In genomic region chr4:88870428-88870827, GRCh38 we compare ENCODE assay signal across 1 cellular context.
TF ChIP-seq lines count a peak whose summit lies in the region.

No MANE protein-coding gene starts in this region.

TF ChIP-seq in HepG2, 621 proteins besides CTCF, POLR2A, EP300 and RAD21 (continued from another document):
- no peak for TF ChIP-seq NFIB (CRISPR knock-in tag; IDR thresholded peaks at IDR 0.05; ENCODE audit: borderline replicate concordance)
- TF ChIP-seq, protein P1, sequence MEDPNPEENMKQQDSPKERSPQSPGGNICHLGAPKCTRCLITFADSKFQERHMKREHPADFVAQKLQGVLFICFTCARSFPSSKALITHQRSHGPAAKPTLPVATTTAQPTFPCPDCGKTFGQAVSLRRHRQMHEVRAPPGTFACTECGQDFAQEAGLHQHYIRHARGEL (CRISPR knock-in tag; IDR thresholded peaks at IDR 0.05), result no peak
- peak; percentile 64; the same call in 1 of the 2 replicates for TF ChIP-seq ZNF292 (CRISPR knock-in tag; IDR thresholded peaks at IDR 0.05; ENCODE audit: borderline replicate concordance, low read depth)
- TF ChIP-seq THAP11 (CRISPR knock-in tag; IDR thresholded peaks at IDR 0.05), result no peak
- no peak for TF ChIP-seq NFIC (IDR thresholded peaks at IDR 0.05; ENCODE audit: low read length)
- TF ChIP-seq FOXJ3 (CRISPR knock-in tag; IDR thresholded peaks at IDR 0.05; ENCODE audit: borderline replicate concordance), result no peak
- TF ChIP-seq, protein P2, sequence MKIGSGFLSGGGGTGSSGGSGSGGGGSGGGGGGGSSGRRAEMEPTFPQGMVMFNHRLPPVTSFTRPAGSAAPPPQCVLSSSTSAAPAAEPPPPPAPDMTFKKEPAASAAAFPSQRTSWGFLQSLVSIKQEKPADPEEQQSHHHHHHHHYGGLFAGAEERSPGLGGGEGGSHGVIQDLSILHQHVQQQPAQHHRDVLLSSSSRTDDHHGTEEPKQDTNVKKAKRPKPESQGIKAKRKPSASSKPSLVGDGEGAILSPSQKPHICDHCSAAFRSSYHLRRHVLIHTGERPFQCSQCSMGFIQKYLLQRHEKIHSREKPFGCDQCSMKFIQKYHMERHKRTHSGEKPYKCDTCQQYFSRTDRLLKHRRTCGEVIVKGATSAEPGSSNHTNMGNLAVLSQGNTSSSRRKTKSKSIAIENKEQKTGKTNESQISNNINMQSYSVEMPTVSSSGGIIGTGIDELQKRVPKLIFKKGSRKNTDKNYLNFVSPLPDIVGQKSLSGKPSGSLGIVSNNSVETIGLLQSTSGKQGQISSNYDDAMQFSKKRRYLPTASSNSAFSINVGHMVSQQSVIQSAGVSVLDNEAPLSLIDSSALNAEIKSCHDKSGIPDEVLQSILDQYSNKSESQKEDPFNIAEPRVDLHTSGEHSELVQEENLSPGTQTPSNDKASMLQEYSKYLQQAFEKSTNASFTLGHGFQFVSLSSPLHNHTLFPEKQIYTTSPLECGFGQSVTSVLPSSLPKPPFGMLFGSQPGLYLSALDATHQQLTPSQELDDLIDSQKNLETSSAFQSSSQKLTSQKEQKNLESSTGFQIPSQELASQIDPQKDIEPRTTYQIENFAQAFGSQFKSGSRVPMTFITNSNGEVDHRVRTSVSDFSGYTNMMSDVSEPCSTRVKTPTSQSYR (CRISPR knock-in tag; IDR thresholded peaks at IDR 0.05; ENCODE audit: borderline replicate concordance), result peak; percentile 68; the same call in 1 of the 2 replicates
- TF ChIP-seq, protein P3, sequence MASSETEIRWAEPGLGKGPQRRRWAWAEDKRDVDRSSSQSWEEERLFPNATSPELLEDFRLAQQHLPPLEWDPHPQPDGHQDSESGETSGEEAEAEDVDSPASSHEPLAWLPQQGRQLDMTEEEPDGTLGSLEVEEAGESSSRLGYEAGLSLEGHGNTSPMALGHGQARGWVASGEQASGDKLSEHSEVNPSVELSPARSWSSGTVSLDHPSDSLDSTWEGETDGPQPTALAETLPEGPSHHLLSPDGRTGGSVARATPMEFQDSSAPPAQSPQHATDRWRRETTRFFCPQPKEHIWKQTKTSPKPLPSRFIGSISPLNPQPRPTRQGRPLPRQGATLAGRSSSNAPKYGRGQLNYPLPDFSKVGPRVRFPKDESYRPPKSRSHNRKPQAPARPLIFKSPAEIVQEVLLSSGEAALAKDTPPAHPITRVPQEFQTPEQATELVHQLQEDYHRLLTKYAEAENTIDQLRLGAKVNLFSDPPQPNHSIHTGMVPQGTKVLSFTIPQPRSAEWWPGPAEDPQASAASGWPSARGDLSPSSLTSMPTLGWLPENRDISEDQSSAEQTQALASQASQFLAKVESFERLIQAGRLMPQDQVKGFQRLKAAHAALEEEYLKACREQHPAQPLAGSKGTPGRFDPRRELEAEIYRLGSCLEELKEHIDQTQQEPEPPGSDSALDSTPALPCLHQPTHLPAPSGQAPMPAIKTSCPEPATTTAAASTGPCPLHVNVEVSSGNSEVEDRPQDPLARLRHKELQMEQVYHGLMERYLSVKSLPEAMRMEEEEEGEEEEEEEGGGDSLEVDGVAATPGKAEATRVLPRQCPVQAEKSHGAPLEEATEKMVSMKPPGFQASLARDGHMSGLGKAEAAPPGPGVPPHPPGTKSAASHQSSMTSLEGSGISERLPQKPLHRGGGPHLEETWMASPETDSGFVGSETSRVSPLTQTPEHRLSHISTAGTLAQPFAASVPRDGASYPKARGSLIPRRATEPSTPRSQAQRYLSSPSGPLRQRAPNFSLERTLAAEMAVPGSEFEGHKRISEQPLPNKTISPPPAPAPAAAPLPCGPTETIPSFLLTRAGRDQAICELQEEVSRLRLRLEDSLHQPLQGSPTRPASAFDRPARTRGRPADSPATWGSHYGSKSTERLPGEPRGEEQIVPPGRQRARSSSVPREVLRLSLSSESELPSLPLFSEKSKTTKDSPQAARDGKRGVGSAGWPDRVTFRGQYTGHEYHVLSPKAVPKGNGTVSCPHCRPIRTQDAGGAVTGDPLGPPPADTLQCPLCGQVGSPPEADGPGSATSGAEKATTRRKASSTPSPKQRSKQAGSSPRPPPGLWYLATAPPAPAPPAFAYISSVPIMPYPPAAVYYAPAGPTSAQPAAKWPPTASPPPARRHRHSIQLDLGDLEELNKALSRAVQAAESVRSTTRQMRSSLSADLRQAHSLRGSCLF (CRISPR knock-in tag; IDR thresholded peaks at IDR 0.05; ENCODE audit: borderline replicate concordance), result no peak
- TF ChIP-seq, protein P4, sequence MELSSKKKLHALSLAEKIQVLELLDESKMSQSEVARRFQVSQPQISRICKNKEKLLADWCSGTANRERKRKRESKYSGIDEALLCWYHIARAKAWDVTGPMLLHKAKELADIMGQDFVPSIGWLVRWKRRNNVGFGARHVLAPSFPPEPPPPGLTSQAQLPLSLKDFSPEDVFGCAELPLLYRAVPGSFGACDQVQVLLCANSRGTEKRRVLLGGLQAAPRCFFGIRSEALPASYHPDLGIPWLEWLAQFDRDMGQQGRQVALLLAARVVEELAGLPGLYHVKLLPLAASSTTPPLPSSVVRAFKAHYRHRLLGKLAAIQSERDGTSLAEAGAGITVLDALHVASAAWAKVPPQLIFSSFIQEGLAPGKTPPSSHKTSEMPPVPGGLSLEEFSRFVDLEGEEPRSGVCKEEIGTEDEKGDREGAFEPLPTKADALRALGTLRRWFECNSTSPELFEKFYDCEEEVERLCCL (CRISPR knock-in tag; IDR thresholded peaks at IDR 0.05; ENCODE audit: borderline replicate concordance), result no peak
- TF ChIP-seq TCF7 (IDR thresholded peaks at IDR 0.05; ENCODE audit: low read depth), result no peak
